In the genomic region with DNA sequence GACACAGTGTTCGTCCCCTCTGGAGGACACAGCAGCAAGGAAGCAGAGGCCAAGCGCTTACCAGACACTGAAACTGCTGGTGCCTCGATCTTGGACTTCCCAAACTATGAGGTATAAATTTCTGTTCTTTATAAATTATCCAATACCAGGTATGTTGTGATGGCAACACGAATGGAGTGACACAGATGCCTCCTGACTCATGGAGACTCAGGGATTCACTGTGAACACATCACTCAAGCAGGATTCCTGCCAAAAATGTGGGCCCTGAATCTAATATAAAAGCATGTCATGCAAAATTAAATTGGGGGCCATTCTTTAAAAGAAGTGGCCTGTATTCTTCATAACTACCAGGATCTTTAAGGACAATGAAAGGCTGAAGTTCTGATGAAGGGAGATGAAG, we compare ENCODE assay signal across 17 cellular contexts. TPM values are rescaled to one million over a fixed set of nuclear protein-coding genes. Genes with fewer than 3 reads are reported as not detected.
DNase-seq lines count a peak whose midpoint lies in the region; ATAC-seq and TF ChIP-seq lines count a peak whose summit lies in the region.
"Had no signal": no experiment of that assay in that cellular context is flagged by ENCODE, and none has a peak within 500 bp of the region (broad histone marks: within the 10 kb centered on the region; RNA-seq: fewer than 3 reads in every experiment).

No MANE protein-coding gene starts in this region.

- no peaks in the 10 kb centered on the region for H3K9me3 ChIP-seq in mesenchymal stem cell (ENCODE audit: control insufficient read depth, low read length)
- H3K9me3 ChIP-seq: MG63, SJCRH30 had no signal

- TF ChIP-seq CTCF in brain microvascular endothelial cell (IDR thresholded peaks at IDR 0.05; ENCODE audit: low read depth, low read length, missing control alignments) = no peak

- H2BK15ac ChIP-seq in mesenchymal stem cell (ENCODE audit: low read depth, poor library complexity, severe bottlenecking) = no peak overlapping the region

- H3K27ac ChIP-seq in brain microvascular endothelial cell = no peak overlapping the region
- H3K27ac ChIP-seq in mesenchymal stem cell (ENCODE audit: low read length, poor library complexity, severe bottlenecking) = no peak overlapping the region
- H3K27ac ChIP-seq: SJCRH30 had no signal

- H3K4me3 ChIP-seq in brain microvascular endothelial cell (ENCODE audit: low read depth, low read length) (no peak overlapping the region), mesenchymal stem cell (ENCODE audit: insufficient read depth in 1 of 2, low read depth in 1 of 2, low read length in 2 of 2) (no peak overlapping the region)
- H3K4me3 ChIP-seq: MG63, SJCRH30 had no signal

- DNase-seq in Daoy (ENCODE audit: low read depth) (peak; percentile 25), HT1080 (ENCODE audit: low read depth) (peak; percentile 30), brain microvascular endothelial cell (peak; percentile 39), mesenchymal stem cell (no peak), cerebellum (ENCODE audit: low spot score) (no peak)
- DNase-seq: CD4-positive, alpha-beta T cell; DMS79 treated with DMSO at 0.1 percent for 48 hours; H7; KBM-7; MG63; NCI-H1930; NCI-H2171 treated with DMSO at 0.1 percent for 48 hours; NCI-H510A; SJCRH30 had no signal

- H3K27me3 ChIP-seq in brain microvascular endothelial cell (replicated peaks) (no peaks in the 10 kb centered on the region), mesenchymal stem cell (ENCODE audit: control insufficient read depth in 1 of 2, insufficient read depth in 1 of 2, low read length in 2 of 2) (peaks cover 0 to 35% of the 10 kb centered on the region in 2 experiments)
- H3K27me3 ChIP-seq: MG63, SJCRH30 had no signal

- no peak overlapping the region for H2AFZ ChIP-seq in mesenchymal stem cell (ENCODE audit: low read depth, low read length)

- no peak overlapping the region for H4K91ac ChIP-seq in mesenchymal stem cell (ENCODE audit: low read length)

- no peak overlapping the region for H3K4me2 ChIP-seq in mesenchymal stem cell (ENCODE audit: low read length, poor library complexity, severe bottlenecking)

- 86% methylated on average over 3 of the region's 4 CpGs for WGBS in mesenchymal stem cell

- H2BK120ac ChIP-seq in mesenchymal stem cell (ENCODE audit: low read depth, low read length) = no peak overlapping the region

- in situ Hi-C loops in brain microvascular endothelial cell (cut with HindIII; ENCODE audit: low pct_ligation_motif_present, low sequenced_read_pairs) = no loop called here

- H3K14ac ChIP-seq in mesenchymal stem cell (ENCODE audit: low read length in 2 of 2) = no peak overlapping the region

- H2AK5ac ChIP-seq in mesenchymal stem cell (ENCODE audit: low read length, severe bottlenecking) = no peak overlapping the region

- H3K9ac ChIP-seq in mesenchymal stem cell (ENCODE audit: low read length) = peak overlapping the region; percentile 2

- no peak overlapping the region for H3K23ac ChIP-seq in mesenchymal stem cell (ENCODE audit: low read length in 2 of 2)

- H2BK5ac ChIP-seq in mesenchymal stem cell (ENCODE audit: low read depth, low read length, poor library complexity, severe bottlenecking) = no peak overlapping the region

- no peaks in the 10 kb centered on the region for H3K36me3 ChIP-seq in brain microvascular endothelial cell (replicated peaks)
- no peaks in the 10 kb centered on the region for H3K36me3 ChIP-seq in mesenchymal stem cell (ENCODE audit: control insufficient read depth in 1 of 2, insufficient read depth in 2 of 2, low read depth in 1 of 2, low read length in 2 of 2)
- H3K36me3 ChIP-seq: MG63, SJCRH30 had no signal

- H2BK12ac ChIP-seq in mesenchymal stem cell (ENCODE audit: low read length in 2 of 2) = no peak overlapping the region

- ATAC-seq in HG03439 (IDR thresholded peaks at IDR 0.05; ENCODE audit: unreplicated experiment) = no peak
- ATAC-seq in GM18870 (IDR thresholded peaks at IDR 0.05; ENCODE audit: unreplicated experiment) = no peak
- ATAC-seq in HG03025 (IDR thresholded peaks at IDR 0.05; ENCODE audit: low FRiP score, unreplicated experiment) = no peak

- H3K4me1 ChIP-seq in mesenchymal stem cell (ENCODE audit: control insufficient read depth, insufficient read depth, low read depth, low read length) = no peaks in the 10 kb centered on the region
- H3K4me1 ChIP-seq: SJCRH30 had no signal

- no peaks in the 10 kb centered on the region for H3K79me1 ChIP-seq in mesenchymal stem cell (replicated peaks; ENCODE audit: low read length, poor library complexity, severe bottlenecking)

- no peak overlapping the region for H4K8ac ChIP-seq in mesenchymal stem cell (ENCODE audit: low read length)

- no peak overlapping the region for H3K4ac ChIP-seq in mesenchymal stem cell (ENCODE audit: low read depth in 1 of 2, low read length in 2 of 2)

- no peak overlapping the region for H3K18ac ChIP-seq in mesenchymal stem cell (ENCODE audit: low read depth in 1 of 2, low read length in 2 of 2)

RNA-seq across cellular contexts. Expression of gene SLC22A23, which starts 52.5 kb away (rescaled TPM):
- total RNA-seq in Daoy (2014; rRNA removed; shearing (Covaris generic)) = 1.5 and 2.7 TPM in 2 replicates
- 3.3 and 3.9 TPM in 2 replicates for total RNA-seq in HT1080 (2014; rRNA removed; shearing (Covaris generic))
- polyA plus RNA-seq in HT1080 (2015; cell fraction: cytosol; rRNA removed) = 3.5 and 3.6 TPM in 2 replicates
- polyA plus RNA-seq in HT1080 (2015; cell fraction: nucleus; rRNA removed) = 3.5 and 6.4 TPM in 2 replicates
- 0.03 TPM for polyA plus RNA-seq in mesenchymal stem cell (2013, experiment 1 of 2)
- polyA plus RNA-seq in mesenchymal stem cell (2013, experiment 2 of 2) = 0.03 TPM
- 40.4 TPM for total RNA-seq in cerebellum

Comparison
In these comparisons a context has a peak if more than half of its experiments do, and no peak if none do; other contexts are left out.
1. DNase-seq: peak in Daoy (single experiment), HT1080 (single experiment) and brain microvascular endothelial cell (single experiment); none in mesenchymal stem cell (single experiment) and cerebellum (single experiment).